In genomic region chr7:74582447-74583039, GRCh38 we compare ENCODE assay signal across 36 cellular contexts.
"Had no signal": no experiment of that assay in that cellular context is flagged by ENCODE, and none has a peak within 500 bp of the region (broad histone marks: within the 10 kb centered on the region; RNA-seq: fewer than 3 reads in every experiment).

No MANE protein-coding gene starts in this region.

- H3K9me3 ChIP-seq: Peyer's patch had no signal

- H3K9ac ChIP-seq: KMS-11 had no signal

- H3K4me3 Mint-ChIP-seq: activated CD4-positive, alpha-beta T cell treated with anti-CD3 and anti-CD28 coated beads, Interleukin-2, amount 10 ng/mL, durations not matched to agents 24 days and 14 days; activated CD8-positive, alpha-beta T cell treated with anti-CD3 and anti-CD28 coated beads for 36 hours; activated naive CD8-positive, alpha-beta T cell treated with anti-CD3 and anti-CD28 coated beads for 36 hours; activated T-cell treated with anti-CD3 and anti-CD28 coated beads, Interleukin-2, amount 50 U/mL, for 72 hours; activated T-helper 17 cell treated with anti-CD3 and anti-CD28 coated beads, Interleukin-2, amount 50 U/mL, for 72 hours had no signal

- H3K36me3 Mint-ChIP-seq: activated naive CD8-positive, alpha-beta T cell treated with anti-CD3 and anti-CD28 coated beads for 36 hours had no signal

- H3K27ac Mint-ChIP-seq: activated CD4-positive, alpha-beta T cell treated with anti-CD3 and anti-CD28 coated beads, Interleukin-2, amount 10 ng/mL, durations not matched to agents 24 days and 14 days; activated CD8-positive, alpha-beta T cell treated with anti-CD3 and anti-CD28 coated beads for 36 hours; activated naive CD8-positive, alpha-beta T cell treated with anti-CD3 and anti-CD28 coated beads for 36 hours; activated T-cell treated with anti-CD3 and anti-CD28 coated beads, Interleukin-2, amount 50 U/mL, for 72 hours; activated T-helper 17 cell treated with anti-CD3 and anti-CD28 coated beads, Interleukin-2, amount 50 U/mL, for 72 hours had no signal

- DNase-seq: activated CD4-positive, alpha-beta T cell treated with anti-CD3 and anti-CD28 coated beads, Interleukin-2, amount 10 ng/mL, durations not matched to agents 24 days and 14 days; activated CD4-positive, alpha-beta T cell treated with anti-CD3 and anti-CD28 coated beads, Interleukin-2, amount 50 U/mL, for 4 hours; activated CD8-positive, alpha-beta T cell treated with anti-CD3 and anti-CD28 coated beads for 36 hours; activated effector memory CD4-positive, alpha-beta T cell treated with anti-CD3 and anti-CD28 coated beads, Interleukin-2, amount 50 U/mL, for 16 hours; activated naive CD4-positive, alpha-beta T cell; activated naive CD4-positive, alpha-beta T cell treated with anti-CD3 and anti-CD28 coated beads, Interleukin-2, amount 50 U/mL, for 16 hours; activated naive CD8-positive, alpha-beta T cell treated with anti-CD3 and anti-CD28 coated beads for 36 hours; activated T-cell treated with anti-CD3 and anti-CD28 coated beads, Interleukin-2, amount 50 U/mL, for 1 hour; activated T-cell treated with anti-CD3 and anti-CD28 coated beads, Interleukin-2, amount 50 U/mL, for 72 hours; amniotic stem cell; aorta; brain microvascular endothelial cell; central memory CD4-positive, alpha-beta T cell; MM.1S; MV-4-11; NCI-H1092; NCI-H146; NCI-H187; NCI-H2029 treated with DMSO at 0.1 percent for 48 hours; NCI-H2171 treated with DMSO at 0.1 percent for 48 hours; NCI-H2227 treated with DMSO at 0.1 percent for 48 hours; NCI-H446 treated with DMSO at 0.1 percent for 48 hours; NCI-H524; NCI-H69; NCI-H82; Peyer's patch; RPMI8226; SIG-M5; SW 1271; T-helper 1 cell; T-helper 2 cell; T1000; WERI-Rb-1 had no signal

- H3K27ac ChIP-seq: brain microvascular endothelial cell, KMS-11, Peyer's patch, WERI-Rb-1 had no signal

- H3K27me3 ChIP-seq: brain microvascular endothelial cell, Peyer's patch had no signal

- H3K9me3 Mint-ChIP-seq: activated CD4-positive, alpha-beta T cell treated with anti-CD3 and anti-CD28 coated beads, Interleukin-2, amount 10 ng/mL, durations not matched to agents 24 days and 14 days; activated CD8-positive, alpha-beta T cell treated with anti-CD3 and anti-CD28 coated beads for 36 hours; activated naive CD8-positive, alpha-beta T cell treated with anti-CD3 and anti-CD28 coated beads for 36 hours; activated T-cell treated with anti-CD3 and anti-CD28 coated beads, Interleukin-2, amount 50 U/mL, for 72 hours; activated T-helper 17 cell treated with anti-CD3 and anti-CD28 coated beads, Interleukin-2, amount 50 U/mL, for 72 hours had no signal

- H3K4me3 ChIP-seq: Peyer's patch had no signal

- ATAC-seq: activated CD8-positive, alpha-beta T cell treated with anti-CD3 and anti-CD28 coated beads for 36 hours; activated T-cell treated with anti-CD3 and anti-CD28 coated beads, Interleukin-2, amount 50 U/mL, for 72 hours; activated T-helper 17 cell treated with anti-CD3 and anti-CD28 coated beads, Interleukin-2, amount 50 U/mL, for 72 hours; Right ventricle myocardium inferior had no signal

- H3K27me3 Mint-ChIP-seq: activated CD4-positive, alpha-beta T cell treated with anti-CD3 and anti-CD28 coated beads, Interleukin-2, amount 10 ng/mL, durations not matched to agents 24 days and 14 days; activated CD8-positive, alpha-beta T cell treated with anti-CD3 and anti-CD28 coated beads for 36 hours; activated naive CD8-positive, alpha-beta T cell treated with anti-CD3 and anti-CD28 coated beads for 36 hours; activated T-helper 17 cell treated with anti-CD3 and anti-CD28 coated beads, Interleukin-2, amount 50 U/mL, for 72 hours had no signal

- H3K4me1 Mint-ChIP-seq: activated CD4-positive, alpha-beta T cell treated with anti-CD3 and anti-CD28 coated beads, Interleukin-2, amount 10 ng/mL, durations not matched to agents 24 days and 14 days; activated naive CD8-positive, alpha-beta T cell treated with anti-CD3 and anti-CD28 coated beads for 36 hours; activated T-helper 17 cell treated with anti-CD3 and anti-CD28 coated beads, Interleukin-2, amount 50 U/mL, for 72 hours had no signal

- H3K4me2 ChIP-seq: KMS-11 had no signal

- H3K36me3 ChIP-seq: brain microvascular endothelial cell, Peyer's patch had no signal
